1 cellular context compared by ENCODE assay signal in genomic region chr12:95393191-95393790, GRCh38.
TF ChIP-seq lines count a peak whose summit lies in the region.

No MANE protein-coding gene starts in this region.

TF ChIP-seq in HEK293, 187 proteins besides CTCF, POLR2A, EP300 and RAD21 (continued from another document):
- TF ChIP-seq ZNF449 (tag by site-specific recombination; IDR thresholded peaks at IDR 0.05) (no peak), TRIM28 (IDR thresholded peaks at IDR 0.05; ENCODE audit: borderline replicate concordance, low read length) (peak; percentile 89), ZNF37A (tag by site-specific recombination; IDR thresholded peaks at IDR 0.05) (0 out of 2 replicates have a peak, but pooled peaks have one; percentile 11), ZNF140 (tag by site-specific recombination; IDR thresholded peaks at IDR 0.05) (no peak), ZNF639 (tag by site-specific recombination; IDR thresholded peaks at IDR 0.05) (no peak), BCL11B (tag by site-specific recombination; IDR thresholded peaks at IDR 0.05; ENCODE audit: low read depth) (no peak), BCL11A (tag by site-specific recombination; IDR thresholded peaks at IDR 0.05; ENCODE audit: low read depth) (no peak), ZNF148 (tag by site-specific recombination; IDR thresholded peaks at IDR 0.05; ENCODE audit: borderline replicate concordance) (no peak), ZNF518A (tag by site-specific recombination; conservative IDR thresholded peaks at IDR 0.05; ENCODE audit: low read depth) (peak; percentile 40; the same call in 1 of the 2 replicates), ZNF394 (tag by site-specific recombination; IDR thresholded peaks at IDR 0.05; ENCODE audit: borderline replicate concordance) (no peak), SP3 (tag by site-specific recombination; IDR thresholded peaks at IDR 0.05) (no peak), ATF2 (tag by site-specific recombination; IDR thresholded peaks at IDR 0.05; ENCODE audit: low read depth) (no peak), ZNF549 (tag by site-specific recombination; IDR thresholded peaks at IDR 0.05) (peak; percentile 36; the same call in 1 of the 2 replicates), ZNF580 (tag by site-specific recombination; IDR thresholded peaks at IDR 0.05) (no peak), SETDB1 (IDR thresholded peaks at IDR 0.05; ENCODE audit: insufficient read length, low read length) (peak; percentile 99), PATZ1 (tag by site-specific recombination; IDR thresholded peaks at IDR 0.05) (no peak), ZNF426 (tag by site-specific recombination; IDR thresholded peaks at IDR 0.05) (no peak), ZNF19 (tag by site-specific recombination; IDR thresholded peaks at IDR 0.05; ENCODE audit: low read depth) (no peak), ZNF626 (tag by site-specific recombination; IDR thresholded peaks at IDR 0.05) (0 out of 2 replicates have a peak, but pooled peaks have one; percentile 29), ZNF23 (tag by site-specific recombination; IDR thresholded peaks at IDR 0.05; ENCODE audit: borderline replicate concordance) (no peak), ZNF510 (tag by site-specific recombination; IDR thresholded peaks at IDR 0.05; ENCODE audit: insufficient replicate concordance) (peak; percentile 65), ZBTB44 (tag by site-specific recombination; IDR thresholded peaks at IDR 0.05) (no peak), REPIN1 (tag by site-specific recombination; IDR thresholded peaks at IDR 0.05; ENCODE audit: low read depth) (no peak), BCL6B (tag by site-specific recombination; IDR thresholded peaks at IDR 0.05) (no peak), ZNF114 (tag by site-specific recombination; IDR thresholded peaks at IDR 0.05) (no peak), ZNF221 (tag by site-specific recombination; IDR thresholded peaks at IDR 0.05; ENCODE audit: borderline replicate concordance) (no peak)
